Comparison of ENCODE assay signal across 8 cellular contexts in genomic region chr5:6829150-6829784, GRCh38.
DNase-seq lines count a peak whose midpoint lies in the region; ATAC-seq and FAIRE-seq lines count a peak whose summit lies in the region.

No MANE protein-coding gene starts in this region.

- no peaks in the 10 kb centered on the region for H3K27me3 Mint-ChIP-seq in activated CD4-positive, alpha-beta T cell treated with anti-CD3 and anti-CD28 coated beads, Interleukin-2, amount 10 ng/mL, durations not matched to agents 24 days and 14 days

- peaks cover 2% of the 10 kb centered on the region for H3K36me3 Mint-ChIP-seq in activated CD4-positive, alpha-beta T cell treated with anti-CD3 and anti-CD28 coated beads, Interleukin-2, amount 10 ng/mL, durations not matched to agents 24 days and 14 days (ENCODE audit: low read depth)

- intact Hi-C loops in activated CD4-positive, alpha-beta T cell treated with anti-CD3 and anti-CD28 coated beads, Interleukin-2, amount 10 ng/mL, durations not matched to agents 24 days and 14 days (cut with micrococcal nuclease): loop anchor here (1.0 to 10.0 kb wide), 11 partner anchors 8 to 1404 kb away; partner anchors contain the start of genes CFAP90, ICE1, NSUN2 and SRD5A1

- peaks cover 5% of the 10 kb centered on the region for H3K9me3 Mint-ChIP-seq in activated CD4-positive, alpha-beta T cell treated with anti-CD3 and anti-CD28 coated beads, Interleukin-2, amount 10 ng/mL, durations not matched to agents 24 days and 14 days

- DNase-seq in activated CD4-positive, alpha-beta T cell treated with anti-CD3 and anti-CD28 coated beads, Interleukin-2, amount 10 ng/mL, durations not matched to agents 24 days and 14 days: peak; percentile 82
- no peak for DNase-seq in activated CD4-positive, alpha-beta T cell treated with anti-CD3 and anti-CD28 coated beads, Interleukin-2, amount 50 U/mL, for 4 hours
- peak; percentile 68 for DNase-seq in activated CD8-positive, alpha-beta memory T cell treated with anti-CD3 and anti-CD28 coated beads, Interleukin-2, amount 50 U/mL, for 48 hours
- DNase-seq in stimulated activated CD8-positive, alpha-beta memory T cell treated with anti-CD3 and anti-CD28 coated beads, Interleukin-7, amount 100 ng/mL, for 48 hours (ENCODE audit: extremely low read depth in 1 of 2, low read depth in 1 of 2): peak; percentile 17 to 62
- DNase-seq in KG1 (lab: John Stamatoyannopoulos, UW) (no peak), activated gamma-delta T cell treated with Interleukin-2 at 50 U/mL for 16 hours (no peak), frontal cortex (ENCODE audit: low spot score in 2 of 2) (no peak)

- FAIRE-seq in frontal cortex (lab: Jason Lieb, UNC): no peak

- peak overlapping the region; percentile 94 for H3K27ac Mint-ChIP-seq in activated CD4-positive, alpha-beta T cell treated with anti-CD3 and anti-CD28 coated beads, Interleukin-2, amount 10 ng/mL, durations not matched to agents 24 days and 14 days

- ATAC-seq in HG02981 (IDR thresholded peaks at IDR 0.05; ENCODE audit: unreplicated experiment): peak; percentile 69

- H3K4me1 Mint-ChIP-seq in activated CD4-positive, alpha-beta T cell treated with anti-CD3 and anti-CD28 coated beads, Interleukin-2, amount 10 ng/mL, durations not matched to agents 24 days and 14 days: peaks cover 61% of the 10 kb centered on the region

- peak overlapping the region; percentile 85 for H3K4me3 Mint-ChIP-seq in activated CD4-positive, alpha-beta T cell treated with anti-CD3 and anti-CD28 coated beads, Interleukin-2, amount 10 ng/mL, durations not matched to agents 24 days and 14 days

Comparison
In these comparisons a context has a peak if more than half of its experiments do, and no peak if none do; other contexts are left out.
1. DNase-seq: peak in activated CD4-positive, alpha-beta T cell treated with anti-CD3 and anti-CD28 coated beads, Interleukin-2, amount 10 ng/mL, durations not matched to agents 24 days and 14 days (single experiment), activated CD8-positive, alpha-beta memory T cell treated with anti-CD3 and anti-CD28 coated beads, Interleukin-2, amount 50 U/mL, for 48 hours (single experiment) and stimulated activated CD8-positive, alpha-beta memory T cell treated with anti-CD3 and anti-CD28 coated beads, Interleukin-7, amount 100 ng/mL, for 48 hours (2 of 2); none in activated CD4-positive, alpha-beta T cell treated with anti-CD3 and anti-CD28 coated beads, Interleukin-2, amount 50 U/mL, for 4 hours (0 of 2), KG1 (single experiment), activated gamma-delta T cell treated with Interleukin-2 at 50 U/mL for 16 hours (single experiment) and frontal cortex (0 of 2).